ENCODE assay signal across 25 cellular contexts in genomic region chr7:76427635-76428034, GRCh38. TPM values are rescaled to one million over a fixed set of nuclear protein-coding genes. Genes with fewer than 3 reads are reported as not detected.
DNase-seq lines count a peak whose midpoint lies in the region; ATAC-seq and TF ChIP-seq lines count a peak whose summit lies in the region.
"Had no signal": no experiment of that assay in that cellular context is flagged by ENCODE, and none has a peak within 500 bp of the region (broad histone marks: within the 10 kb centered on the region; RNA-seq: fewer than 3 reads in every experiment).

No MANE protein-coding gene starts in this region.

- CTCF ChIA-PET in WTC11 (lab: Charles Lee): interaction anchor here (1.4 kb wide), 1 partner anchor 17 kb away, joined by 5 read pairs; the partner anchor contains the start of gene SSC4D

- H3K9me3 ChIP-seq in left lung: no peaks in the 10 kb centered on the region
- H3K9me3 ChIP-seq: BE2C, SJSA1 had no signal

- intact Hi-C loops in CD14-positive monocyte (cut with micrococcal nuclease) (no loop called here), left lung (cut with DNase I) (no loop called here)

- no peak for ATAC-seq in WTC11
- ATAC-seq in left lung: no peak
- no peak for ATAC-seq in stimulated activated effector memory CD8-positive, alpha-beta T cell treated with anti-CD3 and anti-CD28 coated beads, Interleukin-12 subunit alpha, Interleukin-12 subunit beta, amount 100 ng/mL, for 72 hours
- ATAC-seq in HG03378 (IDR thresholded peaks at IDR 0.05; ENCODE audit: unreplicated experiment): no peak
- ATAC-seq: HCT116, PC-3 had no signal

- peaks cover 0 to 9% of the 10 kb centered on the region in 2 donors for H3K4me1 ChIP-seq in left lung
- H3K4me1 ChIP-seq: BE2C had no signal

- no peaks in the 10 kb centered on the region for H3K36me3 ChIP-seq in left lung
- H3K36me3 ChIP-seq: BE2C, SJSA1 had no signal

- peak; percentile 30 for DNase-seq in CD14-positive monocyte (ENCODE audit: low spot score)
- no peak for DNase-seq in WTC11 (ENCODE audit: low spot score)
- peak; percentile 11 to 18 for DNase-seq in left lung
- no peak for DNase-seq in stimulated activated effector memory CD8-positive, alpha-beta T cell treated with anti-CD3 and anti-CD28 coated beads, Interleukin-12 subunit alpha, Interleukin-12 subunit beta, amount 100 ng/mL, for 72 hours (ENCODE audit: low spot score in 2 of 2)
- no peak for DNase-seq in effector CD4-positive, alpha-beta T cell
- no peak for DNase-seq in NCI-H1105 treated with DMSO at 0.1 percent for 48 hours (lab: John Stamatoyannopoulos, UW)
- DNase-seq: 8988T; ACHN; BE2C; Calu3; DMS153; DND-41; Kasumi-1; NCI-H1092 treated with DMSO at 0.1 percent for 48 hours; NCI-H1436 treated with DMSO at 0.1 percent for 48 hours; NCI-H187 treated with DMSO at 0.1 percent for 48 hours; NCI-H2107; NCI-H446; NCI-H82; NK-92 treated with Interleukin-12 subunit alpha and Interleukin-12 subunit beta, amount 100 ng/mL, for 24 hours; PC-3; Right ventricle myocardium superior had no signal

- no peak overlapping the region for H3K27ac Mint-ChIP-seq in CD14-positive monocyte
- H3K27ac Mint-ChIP-seq in WTC11: no peak overlapping the region
- peak overlapping the region; percentile 76 for H3K27ac Mint-ChIP-seq in stimulated activated effector memory CD8-positive, alpha-beta T cell treated with anti-CD3 and anti-CD28 coated beads, Interleukin-12 subunit alpha, Interleukin-12 subunit beta, amount 100 ng/mL, for 72 hours

- H3K27ac ChIP-seq in left lung: no peak overlapping the region
- H3K27ac ChIP-seq: SJSA1 had no signal

- H3K4me1 Mint-ChIP-seq in CD14-positive monocyte (peaks cover 16% of the 10 kb centered on the region), WTC11 (peaks cover 32% of the 10 kb centered on the region)
- H3K4me1 Mint-ChIP-seq in stimulated activated effector memory CD8-positive, alpha-beta T cell treated with anti-CD3 and anti-CD28 coated beads, Interleukin-12 subunit alpha, Interleukin-12 subunit beta, amount 100 ng/mL, for 72 hours: peaks cover 15% of the 10 kb centered on the region

- H3K27me3 ChIP-seq in left lung: no peaks in the 10 kb centered on the region
- H3K27me3 ChIP-seq: SJSA1 had no signal

- H3K4me3 Mint-ChIP-seq in CD14-positive monocyte (no peak overlapping the region), WTC11 (no peak overlapping the region)
- no peak overlapping the region for H3K4me3 Mint-ChIP-seq in stimulated activated effector memory CD8-positive, alpha-beta T cell treated with anti-CD3 and anti-CD28 coated beads, Interleukin-12 subunit alpha, Interleukin-12 subunit beta, amount 100 ng/mL, for 72 hours

- H3K36me3 Mint-ChIP-seq in CD14-positive monocyte (peaks cover 3 to 6% of the 10 kb centered on the region in 2 donors), WTC11 (no peaks in the 10 kb centered on the region)
- H3K36me3 Mint-ChIP-seq in stimulated activated effector memory CD8-positive, alpha-beta T cell treated with anti-CD3 and anti-CD28 coated beads, Interleukin-12 subunit alpha, Interleukin-12 subunit beta, amount 100 ng/mL, for 72 hours: no peaks in the 10 kb centered on the region

- H3K4me3 ChIP-seq in left lung: no peak overlapping the region
- H3K4me3 ChIP-seq: SJSA1 had no signal

- H3K9me3 Mint-ChIP-seq in CD14-positive monocyte (no peaks in the 10 kb centered on the region), WTC11 (no peaks in the 10 kb centered on the region)
- no peaks in the 10 kb centered on the region for H3K9me3 Mint-ChIP-seq in stimulated activated effector memory CD8-positive, alpha-beta T cell treated with anti-CD3 and anti-CD28 coated beads, Interleukin-12 subunit alpha, Interleukin-12 subunit beta, amount 100 ng/mL, for 72 hours

- TF ChIP-seq CTCF in CD14-positive monocyte (IDR thresholded peaks at IDR 0.05) (no peak), WTC11 (IDR thresholded peaks at IDR 0.05) (no peak), left lung (IDR thresholded peaks at IDR 0.05) (no peak)

- POLR2A ChIA-PET in WTC11 (lab: Charles Lee): no interaction called here

- H3K27me3 Mint-ChIP-seq in CD14-positive monocyte (ENCODE audit: low read depth in 3 of 3) (peaks cover 3 to 9% (median 4%) of the 10 kb centered on the region in 3 donors), WTC11 (ENCODE audit: low read depth) (no peaks in the 10 kb centered on the region; the same call in 1 of the 2 replicates)

TF ChIP-seq in WTC11, 78 proteins besides CTCF, POLR2A, EP300 and RAD21:
- TF ChIP-seq ZNF671 (CRISPR knock-in tag; IDR thresholded peaks at IDR 0.05) (no peak), ZNF121 (CRISPR knock-in tag; IDR thresholded peaks at IDR 0.05) (peak; percentile 87)

RNA-seq across cellular contexts. Expression of gene ZP3, which starts 2.9 kb away (rescaled TPM):
- polyA plus RNA-seq in CD14-positive monocyte: 10 to 100 TPM; 10.4 to 12.1 TPM
- total RNA-seq in WTC11 (2021): 1.8 to 9.3 TPM (median 3.3 TPM) in 3 replicates
- 1 to 10 TPM; 2.9 to 3.3 TPM for total RNA-seq in left lung
- total RNA-seq: Right ventricle myocardium superior had no signal

RNA-seq across cellular contexts. Expression of gene SSC4D, which starts 18.1 kb away (rescaled TPM):
- polyA plus RNA-seq in CD14-positive monocyte: under 1 TPM; 0.48 to 0.56 TPM
- total RNA-seq in WTC11 (2021) (18.1 to 27.9 TPM (median 24.4 TPM) in 3 replicates), left lung (1 to 10 TPM in 1 of 2 donors, under 1 TPM in 1; 0.76 to 1.8 TPM)
- total RNA-seq: Calu3 had no signal

RNA-seq across cellular contexts. Expression of gene DTX2, which starts 33.9 kb away (rescaled TPM):
- 10 to 100 TPM; 11.3 to 20.2 TPM for polyA plus RNA-seq in CD14-positive monocyte
- total RNA-seq in WTC11 (2021): 60.9 to 79.2 TPM (median 62.1 TPM) in 3 replicates
- 10 to 100 TPM; 28.1 to 40.9 TPM for total RNA-seq in left lung

Comparison
In these comparisons a context has a peak if more than half of its experiments do, and no peak if none do; other contexts are left out.
1. DNase-seq: peak in CD14-positive monocyte (single experiment) and left lung (2 of 2); none in WTC11 (single experiment), stimulated activated effector memory CD8-positive, alpha-beta T cell treated with anti-CD3 and anti-CD28 coated beads, Interleukin-12 subunit alpha, Interleukin-12 subunit beta, amount 100 ng/mL, for 72 hours (0 of 2), effector CD4-positive, alpha-beta T cell (single experiment) and NCI-H1105 treated with DMSO at 0.1 percent for 48 hours (single experiment).